29 cellular contexts compared by ENCODE assay signal in the genomic region with DNA sequence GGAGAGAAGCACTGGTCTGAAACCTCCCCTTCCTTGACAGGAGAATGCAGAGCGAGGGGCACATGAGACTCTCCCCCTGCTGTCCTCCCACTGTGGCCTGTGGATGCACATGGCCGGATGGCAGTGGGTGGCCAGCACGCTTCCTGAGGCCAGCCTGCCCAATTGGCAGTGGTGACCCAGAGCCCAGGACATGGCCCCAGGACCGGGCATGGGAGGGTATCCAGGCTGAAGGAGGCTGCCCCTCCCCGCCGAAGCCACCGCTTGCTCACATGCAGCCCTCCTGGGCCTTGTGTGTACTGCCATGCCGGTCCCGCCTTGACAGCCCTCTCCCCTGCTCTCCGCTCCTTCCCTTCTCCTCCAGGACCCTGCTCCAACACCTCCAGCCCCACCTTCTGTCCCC.
"Had no signal": no experiment of that assay in that cellular context is flagged by ENCODE, and none has a peak within 500 bp of the region (broad histone marks: within the 10 kb centered on the region; RNA-seq: fewer than 3 reads in every experiment).

No MANE protein-coding gene starts in this region.

- H3K4me3 ChIP-seq: neural progenitor cell, ovary, psoas muscle, right lobe of liver, sigmoid colon, suprapubic skin, testis, tibial artery, transverse colon, upper lobe of right lung, uterus had no signal

- H3K27ac Mint-ChIP-seq: naive thymus-derived CD4-positive, alpha-beta T cell; natural killer cell; nephron; neural progenitor cell; progenitor cell of endocrine pancreas; type B pancreatic cell had no signal

- H3K27me3 ChIP-seq: neural progenitor cell, ovary, right lobe of liver, testis, transverse colon, upper lobe of right lung, uterus had no signal

- H3K36me3 Mint-ChIP-seq: naive thymus-derived CD4-positive, alpha-beta T cell; natural killer cell; neural progenitor cell; type B pancreatic cell had no signal

- H3K4me2 ChIP-seq: neural progenitor cell had no signal

- H3K4me3 Mint-ChIP-seq: natural killer cell; nephron; neural progenitor cell; stimulated activated naive CD8-positive, alpha-beta T cell treated with anti-CD3 and anti-CD28 coated beads, Interleukin-15, amount 100 ng/mL, for 72 hours; type B pancreatic cell had no signal

- H3K9ac ChIP-seq: neural progenitor cell, parathyroid adenoma had no signal

- H3K4me1 ChIP-seq: parathyroid adenoma, psoas muscle, right lobe of liver, sigmoid colon, suprapubic skin, testis, tibial artery, transverse colon, upper lobe of right lung, uterus had no signal

- DNase-seq: naive thymus-derived CD4-positive, alpha-beta T cell; natural killer cell; nucleus accumbens; ovary; psoas muscle; right cardiac atrium; right lobe of liver; sigmoid colon; small intestine; stimulated activated CD4-positive, alpha-beta T cell treated with anti-CD3 and anti-CD28 coated beads, Interleukin-15, amount 100 ng/mL, for 24 hours; stimulated activated CD4-positive, alpha-beta T cell treated with anti-CD3 and anti-CD28 coated beads, Interleukin-4, amount 100 ng/mL, for 1 hour; stimulated activated CD4-positive, alpha-beta T cell treated with anti-CD3 and anti-CD28 coated beads, Interleukin-4, amount 100 ng/mL, for 4 hours; stimulated activated CD8-positive, alpha-beta memory T cell treated with anti-CD3 and anti-CD28 coated beads, Interleukin-4, amount 100 ng/mL, for 48 hours; stimulated activated naive CD4-positive, alpha-beta T cell; stimulated activated naive CD8-positive, alpha-beta T cell treated with anti-CD3 and anti-CD28 coated beads, Interleukin-15, amount 100 ng/mL, for 72 hours; stimulated activated naive CD8-positive, alpha-beta T cell treated with anti-CD3 and anti-CD28 coated beads, Interleukin-15, Interleukin-2, amounts not matched to agents 100 U/mL and 50 U/mL, for 24 hours; substantia nigra; testis; tibial artery; upper lobe of right lung; uterus had no signal

- H3K9me3 ChIP-seq: neutrophil, ovary, psoas muscle, right lobe of liver, sigmoid colon, suprapubic skin, testis, tibial artery, transverse colon, upper lobe of right lung, uterus had no signal

- H3K27ac ChIP-seq: neural progenitor cell, neutrophil, ovary, parathyroid adenoma, psoas muscle, right lobe of liver, sigmoid colon, suprapubic skin, testis, tibial artery, transverse colon, upper lobe of right lung, uterus had no signal

- H3K4me1 Mint-ChIP-seq: natural killer cell had no signal

- H3K36me3 ChIP-seq: neural progenitor cell, neutrophil, ovary, right lobe of liver, sigmoid colon, suprapubic skin, tibial artery, transverse colon, upper lobe of right lung, uterus had no signal

- H3K79me2 ChIP-seq: parathyroid adenoma had no signal

- ATAC-seq: naive thymus-derived CD4-positive, alpha-beta T cell; natural killer cell; psoas muscle; right cardiac atrium; right lobe of liver; stimulated activated naive CD8-positive, alpha-beta T cell treated with anti-CD3 and anti-CD28 coated beads, Interleukin-15, amount 100 ng/mL, for 72 hours; stimulated activated naive CD8-positive, alpha-beta T cell treated with anti-CD3 and anti-CD28 coated beads, Interleukin-15, Interleukin-2, amounts not matched to agents 100 U/mL and 50 U/mL, for 24 hours; upper lobe of right lung had no signal

- H3K9me3 Mint-ChIP-seq: natural killer cell; nephron; neural progenitor cell; stimulated activated naive CD8-positive, alpha-beta T cell treated with anti-CD3 and anti-CD28 coated beads, Interleukin-15, amount 100 ng/mL, for 72 hours; type B pancreatic cell had no signal

- H2AFZ ChIP-seq: neural progenitor cell, parathyroid adenoma had no signal
